In the genomic region with DNA sequence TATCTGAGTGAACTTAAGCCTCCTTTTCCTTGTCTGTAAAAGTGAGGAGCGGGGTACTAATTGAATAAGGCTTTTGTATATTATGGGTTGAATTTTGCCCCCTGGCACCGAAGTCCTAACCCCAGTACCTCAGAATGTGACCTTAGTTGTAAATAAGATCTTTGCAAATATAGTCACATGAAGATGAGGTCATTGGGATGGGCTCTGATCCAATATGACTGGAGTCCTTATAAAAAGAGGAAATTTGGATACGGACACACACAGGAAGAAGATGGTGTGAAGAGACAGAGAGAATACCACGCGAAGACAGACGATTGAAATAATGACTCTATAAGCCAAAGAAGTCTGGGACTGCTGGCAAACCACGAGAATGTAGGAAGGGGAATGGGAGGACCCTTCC, we compare ENCODE assay signal across 15 cellular contexts.
DNase-seq lines count a peak whose midpoint lies in the region; ATAC-seq, FAIRE-seq and TF ChIP-seq lines count a peak whose summit lies in the region.
"Had no signal": no experiment of that assay in that cellular context is flagged by ENCODE, and none has a peak within 500 bp of the region (broad histone marks: within the 10 kb centered on the region; RNA-seq: fewer than 3 reads in every experiment).

No MANE protein-coding gene starts in this region.

- H3K79me2 ChIP-seq in H9 (ENCODE audit: insufficient read depth, low read length) = no peaks in the 10 kb centered on the region

- peaks cover 7 to 17% (median 8%) of the 10 kb centered on the region in 3 experiments; a peak in 6 of 7 replicates for H3K36me3 Mint-ChIP-seq in H9 (ENCODE audit: insufficient read depth in 1 of 3, low read depth in 3 of 3)
- H3K36me3 Mint-ChIP-seq in activated naive CD4-positive, alpha-beta T cell treated with anti-CD3 and anti-CD28 coated beads, Interleukin-2, amount 10 ng/mL, durations not matched to agents 7 days and 5 days = no peaks in the 10 kb centered on the region

- H3K79me1 ChIP-seq in H9 (ENCODE audit: insufficient read depth, low read depth, low read length, poor library complexity, severe bottlenecking) = no peaks in the 10 kb centered on the region

- H2BK12ac ChIP-seq in H9 (ENCODE audit: insufficient read length, low read depth, low read length) = peak overlapping the region; percentile 45

- H3K4ac ChIP-seq in H9 (ENCODE audit: low read depth, low read length) = no peak overlapping the region

- no peak overlapping the region for H4K5ac ChIP-seq in H9 (ENCODE audit: insufficient read length, low read depth, low read length)

- no CpG with 5 or more reads among the region's 7 CpGs for WGBS in H9 (ENCODE audit: extremely low coverage, insufficient read length, low lambda C conversion rate)

- H3K27ac Mint-ChIP-seq in H9 = peak overlapping the region in 2 of 3 experiments; percentile 89 to 97; a peak in 4 of 7 replicates
- no peak overlapping the region for H3K27ac Mint-ChIP-seq in activated naive CD4-positive, alpha-beta T cell treated with anti-CD3 and anti-CD28 coated beads, Interleukin-2, amount 10 ng/mL, durations not matched to agents 7 days and 5 days

- H2AFZ ChIP-seq in H9 (ENCODE audit: low read length) = no peak overlapping the region

- no peak overlapping the region for H3K14ac ChIP-seq in H9 (ENCODE audit: insufficient read depth, low read length)

- no peak overlapping the region for H2AK5ac ChIP-seq in H9 (ENCODE audit: insufficient read length, low read length)

- H2BK5ac ChIP-seq in H9 (ENCODE audit: insufficient read length, low read length) = no peak overlapping the region

- no peak overlapping the region for H3K27ac ChIP-seq in H9 (ENCODE audit: insufficient read length, low read depth, low read length)
- no peak overlapping the region for H3K27ac ChIP-seq in upper lobe of right lung
- H3K27ac ChIP-seq: SK-N-MC had no signal

- no peak overlapping the region for H3K4me3 Mint-ChIP-seq in H9
- no peak overlapping the region for H3K4me3 Mint-ChIP-seq in activated naive CD4-positive, alpha-beta T cell treated with anti-CD3 and anti-CD28 coated beads, Interleukin-2, amount 10 ng/mL, durations not matched to agents 7 days and 5 days

- H3K56ac ChIP-seq in H9 (ENCODE audit: insufficient read length, low read depth, low read length) = no peak overlapping the region

- ATAC-seq in upper lobe of right lung = peak; percentile 57
- ATAC-seq: HCT116 had no signal

- H4K20me1 ChIP-seq in H9 (ENCODE audit: control insufficient read depth, insufficient read depth, insufficient read length) = no peaks in the 10 kb centered on the region

- no peak overlapping the region for H4K8ac ChIP-seq in H9 (replicated peaks; ENCODE audit: insufficient read length, low read depth, low read length)

- CTCF ChIA-PET in activated naive CD4-positive, alpha-beta T cell treated with anti-CD3 and anti-CD28 coated beads, Interleukin-2, amount 10 ng/mL, durations not matched to agents 7 days and 5 days (lab: Charles Lee) = no interaction called here

- H4K91ac ChIP-seq in H9 (ENCODE audit: insufficient read length, low read depth, low read length) = no peak overlapping the region

- H3K9ac ChIP-seq in H9 (ENCODE audit: extremely low read depth, insufficient read length, low read length) = no peak overlapping the region

- H3T11ph ChIP-seq in H9 (ENCODE audit: low read length) = no peak overlapping the region

- no peaks in the 10 kb centered on the region for H3K27me3 ChIP-seq in H9 (ENCODE audit: insufficient read depth, low read length)
- no peaks in the 10 kb centered on the region for H3K27me3 ChIP-seq in upper lobe of right lung

- H3K18ac ChIP-seq in H9 (ENCODE audit: insufficient read length, low read depth, low read length) = peak overlapping the region; percentile 8

- H3K4me3 ChIP-seq in upper lobe of right lung = no peak overlapping the region
- H3K4me3 ChIP-seq: SK-N-MC had no signal

- H3K9me3 Mint-ChIP-seq in H9 = peaks cover 10 to 12% of the 10 kb centered on the region in 2 experiments
- H3K9me3 Mint-ChIP-seq in activated naive CD4-positive, alpha-beta T cell treated with anti-CD3 and anti-CD28 coated beads, Interleukin-2, amount 10 ng/mL, durations not matched to agents 7 days and 5 days = peaks cover 9% of the 10 kb centered on the region

- in situ Hi-C loops in SK-MEL-5 (cut with HindIII; ENCODE audit: low pct_unique_long_range_greater_than_20kb, low sequenced_read_pairs) = no loop called here

- no peak for FAIRE-seq in GM12891 (lab: Jason Lieb, UNC)

- DNase-seq in H9 = no peak
- peak; percentile 63 for DNase-seq in SK-MEL-5 (ENCODE audit: low read depth, low spot score)
- peak; percentile 85 for DNase-seq in foreskin melanocyte
- no peak for DNase-seq in upper lobe of right lung
- DNase-seq in activated naive CD4-positive, alpha-beta T cell treated with anti-CD3 and anti-CD28 coated beads, Interleukin-2, amount 10 ng/mL, durations not matched to agents 7 days and 5 days = no peak
- DNase-seq in cerebellar cortex (ENCODE audit: low spot score) = no peak
- no peak for DNase-seq in GM12891 (ENCODE audit: insufficient read length, low spot score)
- DNase-seq: NCI-H1048; NCI-H1694; NCI-H2107; NCI-H226; NCI-H526; NK-92 treated with Interleukin-12 subunit alpha and Interleukin-12 subunit beta, amount 100 ng/mL, for 24 hours had no signal

- TF ChIP-seq POLR2A in GM12891 (IDR thresholded peaks at IDR 0.05; ENCODE audit: low read depth, low read length) = no peak

- H3K4me2 ChIP-seq in H9 (ENCODE audit: insufficient read depth, insufficient read length, low read length) = no peak overlapping the region

- H3K9me3 ChIP-seq in H9 (ENCODE audit: control insufficient read depth, low read depth, low read length) (no peaks in the 10 kb centered on the region), upper lobe of right lung (peaks cover 9% of the 10 kb centered on the region)

- H3K27me3 Mint-ChIP-seq in H9 (ENCODE audit: low read depth) = no peaks in the 10 kb centered on the region
- H3K27me3 Mint-ChIP-seq in activated naive CD4-positive, alpha-beta T cell treated with anti-CD3 and anti-CD28 coated beads, Interleukin-2, amount 10 ng/mL, durations not matched to agents 7 days and 5 days = peaks cover 15% of the 10 kb centered on the region

- peak overlapping the region; percentile 62 for H2BK120ac ChIP-seq in H9 (ENCODE audit: low read depth, low read length, poor library complexity, severe bottlenecking)

- peaks cover 54 to 60% of the 10 kb centered on the region in 2 experiments for H3K4me1 Mint-ChIP-seq in H9
- H3K4me1 Mint-ChIP-seq in activated naive CD4-positive, alpha-beta T cell treated with anti-CD3 and anti-CD28 coated beads, Interleukin-2, amount 10 ng/mL, durations not matched to agents 7 days and 5 days = peaks cover 2% of the 10 kb centered on the region

- no peak overlapping the region for H2BK15ac ChIP-seq in H9 (ENCODE audit: low read depth, low read length)

- no peaks in the 10 kb centered on the region for H3K36me3 ChIP-seq in upper lobe of right lung

- intact Hi-C loops in upper lobe of right lung (cut with DNase I) = no loop called here

- H3K4me1 ChIP-seq in H9 (ENCODE audit: insufficient read depth, low read length) = peaks cover 8% of the 10 kb centered on the region; the same call in 1 of the 2 replicates
- no peaks in the 10 kb centered on the region for H3K4me1 ChIP-seq in upper lobe of right lung

- TF ChIP-seq CTCF in H9 (conservative IDR thresholded peaks at IDR 0.05) (no peak), upper lobe of right lung (IDR thresholded peaks at IDR 0.05) (no peak)

- no peak overlapping the region for H3K23ac ChIP-seq in H9 (ENCODE audit: insufficient read length, low read depth, low read length)

- no peaks in the 10 kb centered on the region for H3K23me2 ChIP-seq in H9 (ENCODE audit: insufficient read length, low read depth, low read length, poor library complexity, severe bottlenecking)

- no peak overlapping the region for H2BK20ac ChIP-seq in H9 (ENCODE audit: low read depth, low read length, poor library complexity, severe bottlenecking)

TF ChIP-seq in GM12891, 5 proteins besides CTCF, POLR2A, EP300 and RAD21:
- TF ChIP-seq POU2F2 (IDR thresholded peaks at IDR 0.05; ENCODE audit: low read depth, low read length) (no peak), TAF1 (IDR thresholded peaks at IDR 0.05; ENCODE audit: low read depth, low read length) (no peak), POLR2AphosphoS5 (IDR thresholded peaks at IDR 0.05; ENCODE audit: low read depth, low read length) (no peak), SPI1 (IDR thresholded peaks at IDR 0.05; ENCODE audit: low read depth, low read length) (no peak), PAX5 (IDR thresholded peaks at IDR 0.05; ENCODE audit: insufficient read depth, low read length, severe bottlenecking) (no peak)

Comparison
In these comparisons a context has a peak if more than half of its experiments do, and no peak if none do; other contexts are left out.
1. DNase-seq: peak in SK-MEL-5 (single experiment) and foreskin melanocyte (single experiment); none in H9 (single experiment), upper lobe of right lung (single experiment), activated naive CD4-positive, alpha-beta T cell treated with anti-CD3 and anti-CD28 coated beads, Interleukin-2, amount 10 ng/mL, durations not matched to agents 7 days and 5 days (single experiment), cerebellar cortex (single experiment) and GM12891 (single experiment).